In the genomic region with DNA sequence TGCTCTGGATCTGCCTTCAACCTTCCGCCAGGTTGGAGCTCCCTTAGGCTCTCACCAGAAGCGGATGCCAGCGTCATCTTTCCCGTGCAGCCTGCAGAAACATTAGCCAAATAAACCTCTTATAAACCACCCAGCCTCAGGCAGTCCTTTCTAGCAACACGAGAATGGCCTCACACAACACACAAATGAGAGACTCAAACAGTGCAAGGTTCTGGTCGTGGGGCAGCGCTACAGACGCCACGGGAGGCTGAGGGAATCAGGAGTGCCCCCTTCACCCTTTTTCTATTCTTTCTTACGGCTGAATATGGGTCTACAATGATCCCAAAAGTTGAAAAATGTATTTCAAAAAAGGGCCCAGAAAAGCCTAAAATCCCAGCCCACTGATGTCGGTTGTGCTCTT, we compare ENCODE assay signal across 21 cellular contexts.
DNase-seq lines count a peak whose midpoint lies in the region; ATAC-seq, FAIRE-seq and TF ChIP-seq lines count a peak whose summit lies in the region.
"Had no signal": no experiment of that assay in that cellular context is flagged by ENCODE, and none has a peak within 500 bp of the region (broad histone marks: within the 10 kb centered on the region; RNA-seq: fewer than 3 reads in every experiment).

No MANE protein-coding gene starts in this region.

- TF ChIP-seq POLR2A in GM12892 (IDR thresholded peaks at IDR 0.05; ENCODE audit: low read depth, low read length): no peak

- TF ChIP-seq CTCF in WTC11 (IDR thresholded peaks at IDR 0.05) (no peak), endodermal cell (conservative IDR thresholded peaks at IDR 0.05) (no peak)

- no peaks in the 10 kb centered on the region for H3K27me3 ChIP-seq in endodermal cell (ENCODE audit: control insufficient read depth, insufficient read depth, low read length, poor library complexity, severe bottlenecking)

- no peak overlapping the region for H3K9ac ChIP-seq in endodermal cell (ENCODE audit: extremely low read depth, low read length, poor library complexity, severe bottlenecking)

- H3K4me3 ChIP-seq in endodermal cell (ENCODE audit: low read length): no peak overlapping the region
- H3K4me3 ChIP-seq: HAP-1 had no signal

- CTCF ChIA-PET in activated CD8-positive, alpha-beta memory T cell treated with anti-CD3 and anti-CD28 coated beads, Interleukin-2, amount 10 ng/mL, durations not matched to agents 7 days and 5 days (lab: Charles Lee): no interaction called here
- CTCF ChIA-PET in WTC11 (lab: Charles Lee): no interaction called here

- H3K27ac Mint-ChIP-seq in activated CD8-positive, alpha-beta memory T cell treated with anti-CD3 and anti-CD28 coated beads, Interleukin-2, amount 10 ng/mL, durations not matched to agents 7 days and 5 days: no peak overlapping the region
- H3K27ac Mint-ChIP-seq in WTC11 (no peak overlapping the region), endodermal cell (no peak overlapping the region)
- H3K27ac Mint-ChIP-seq: CD4-positive, alpha-beta memory T cell; HFFc6 had no signal

- H3K9me3 ChIP-seq in endodermal cell (ENCODE audit: control insufficient read depth, low read length): peaks cover 13% of the 10 kb centered on the region

- no peaks in the 10 kb centered on the region for H3K36me3 ChIP-seq in endodermal cell (ENCODE audit: control insufficient read depth, insufficient read depth, low read length)
- H3K36me3 ChIP-seq: HAP-1 had no signal

- peaks cover 15% of the 10 kb centered on the region for H3K27me3 Mint-ChIP-seq in activated CD8-positive, alpha-beta memory T cell treated with anti-CD3 and anti-CD28 coated beads, Interleukin-2, amount 10 ng/mL, durations not matched to agents 7 days and 5 days
- H3K27me3 Mint-ChIP-seq in WTC11 (ENCODE audit: low read depth) (peaks cover 19% of the 10 kb centered on the region), endodermal cell (ENCODE audit: insufficient read depth) (peaks cover 15% of the 10 kb centered on the region)
- H3K27me3 Mint-ChIP-seq: CD4-positive, alpha-beta memory T cell had no signal

- POLR2A ChIA-PET in WTC11 (lab: Charles Lee): no interaction called here

- FAIRE-seq in GM12892 (lab: Jason Lieb, UNC): no peak
- FAIRE-seq: GM12891, H54 had no signal

- H3K4me3 Mint-ChIP-seq in activated CD8-positive, alpha-beta memory T cell treated with anti-CD3 and anti-CD28 coated beads, Interleukin-2, amount 10 ng/mL, durations not matched to agents 7 days and 5 days: no peak overlapping the region
- no peak overlapping the region for H3K4me3 Mint-ChIP-seq in WTC11
- H3K4me3 Mint-ChIP-seq in endodermal cell: no peak overlapping the region
- H3K4me3 Mint-ChIP-seq: CD4-positive, alpha-beta memory T cell; HFFc6 had no signal

- intact Hi-C loops in posterior vena cava (cut with DNase I): no loop called here

- H3K36me3 Mint-ChIP-seq in activated CD8-positive, alpha-beta memory T cell treated with anti-CD3 and anti-CD28 coated beads, Interleukin-2, amount 10 ng/mL, durations not matched to agents 7 days and 5 days: peaks cover 4% of the 10 kb centered on the region
- peaks cover 9% of the 10 kb centered on the region; the same call in 1 of the 2 replicates for H3K36me3 Mint-ChIP-seq in WTC11
- no peaks in the 10 kb centered on the region for H3K36me3 Mint-ChIP-seq in endodermal cell (ENCODE audit: low read depth)

- no peaks in the 10 kb centered on the region for H3K4me1 ChIP-seq in endodermal cell (ENCODE audit: control insufficient read depth, insufficient read depth, low read length)
- H3K4me1 ChIP-seq: HAP-1 had no signal

- 93 to 94% methylated on average over 11 of the region's 11 CpGs for WGBS in endodermal cell (ENCODE audit: insufficient coverage in 1 of 2, insufficient read length in 1 of 2), 2 experiments

- H3K4me1 Mint-ChIP-seq in activated CD8-positive, alpha-beta memory T cell treated with anti-CD3 and anti-CD28 coated beads, Interleukin-2, amount 10 ng/mL, durations not matched to agents 7 days and 5 days: peaks cover 8% of the 10 kb centered on the region
- H3K4me1 Mint-ChIP-seq in WTC11: no peaks in the 10 kb centered on the region
- no peaks in the 10 kb centered on the region for H3K4me1 Mint-ChIP-seq in endodermal cell

- no peak for ATAC-seq in activated CD8-positive, alpha-beta memory T cell treated with anti-CD3 and anti-CD28 coated beads, Interleukin-2, amount 10 ng/mL, durations not matched to agents 7 days and 5 days
- ATAC-seq in WTC11: no peak
- no peak for ATAC-seq in HG03520 (IDR thresholded peaks at IDR 0.05; ENCODE audit: unreplicated experiment)

- DNase-seq in activated CD8-positive, alpha-beta memory T cell treated with anti-CD3 and anti-CD28 coated beads, Interleukin-2, amount 50 U/mL, for 4 hours: peak; percentile 4
- DNase-seq in activated CD8-positive, alpha-beta memory T cell treated with anti-CD3 and anti-CD28 coated beads, Interleukin-2, amount 10 ng/mL, durations not matched to agents 7 days and 5 days: no peak
- DNase-seq in WTC11 (ENCODE audit: low spot score) (peak; percentile 2), endodermal cell (peak; percentile 15), posterior vena cava (ENCODE audit: low spot score) (peak; percentile 11), GDM1 (lab: John Stamatoyannopoulos, UW) (no peak), GM12892 (ENCODE audit: insufficient read length) (no peak)
- DNase-seq: C1 segment of cervical spinal cord; Calu3; CD4-positive, alpha-beta memory T cell; COR-L47; DMS153; DND-41; EL; GF-D8; GOT3; HFFc6 had no signal

- peaks cover 5% of the 10 kb centered on the region for H3K9me3 Mint-ChIP-seq in activated CD8-positive, alpha-beta memory T cell treated with anti-CD3 and anti-CD28 coated beads, Interleukin-2, amount 10 ng/mL, durations not matched to agents 7 days and 5 days (ENCODE audit: low read depth)
- H3K9me3 Mint-ChIP-seq in WTC11 (peaks cover 25% of the 10 kb centered on the region), endodermal cell (peaks cover 21% of the 10 kb centered on the region)

- H3K27ac ChIP-seq in endodermal cell (ENCODE audit: low read depth, low read length): no peak overlapping the region

TF ChIP-seq in WTC11, 78 proteins besides CTCF, POLR2A, EP300 and RAD21 (continues in another document):
- TF ChIP-seq, protein P1, sequence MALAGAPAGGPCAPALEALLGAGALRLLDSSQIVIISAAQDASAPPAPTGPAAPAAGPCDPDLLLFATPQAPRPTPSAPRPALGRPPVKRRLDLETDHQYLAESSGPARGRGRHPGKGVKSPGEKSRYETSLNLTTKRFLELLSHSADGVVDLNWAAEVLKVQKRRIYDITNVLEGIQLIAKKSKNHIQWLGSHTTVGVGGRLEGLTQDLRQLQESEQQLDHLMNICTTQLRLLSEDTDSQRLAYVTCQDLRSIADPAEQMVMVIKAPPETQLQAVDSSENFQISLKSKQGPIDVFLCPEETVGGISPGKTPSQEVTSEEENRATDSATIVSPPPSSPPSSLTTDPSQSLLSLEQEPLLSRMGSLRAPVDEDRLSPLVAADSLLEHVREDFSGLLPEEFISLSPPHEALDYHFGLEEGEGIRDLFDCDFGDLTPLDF (CRISPR knock-in tag; IDR thresholded peaks at IDR 0.05): no peak
- no peak for TF ChIP-seq CDX4 (CRISPR knock-in tag; IDR thresholded peaks at IDR 0.05; ENCODE audit: borderline replicate concordance)
- TF ChIP-seq ZNF138 (CRISPR knock-in tag; conservative IDR thresholded peaks at IDR 0.05): no peak
- TF ChIP-seq HMGXB4 (CRISPR knock-in tag; IDR thresholded peaks at IDR 0.05): no peak
- TF ChIP-seq JAZF1 (CRISPR knock-in tag; IDR thresholded peaks at IDR 0.05): no peak
- TF ChIP-seq, protein P2, sequence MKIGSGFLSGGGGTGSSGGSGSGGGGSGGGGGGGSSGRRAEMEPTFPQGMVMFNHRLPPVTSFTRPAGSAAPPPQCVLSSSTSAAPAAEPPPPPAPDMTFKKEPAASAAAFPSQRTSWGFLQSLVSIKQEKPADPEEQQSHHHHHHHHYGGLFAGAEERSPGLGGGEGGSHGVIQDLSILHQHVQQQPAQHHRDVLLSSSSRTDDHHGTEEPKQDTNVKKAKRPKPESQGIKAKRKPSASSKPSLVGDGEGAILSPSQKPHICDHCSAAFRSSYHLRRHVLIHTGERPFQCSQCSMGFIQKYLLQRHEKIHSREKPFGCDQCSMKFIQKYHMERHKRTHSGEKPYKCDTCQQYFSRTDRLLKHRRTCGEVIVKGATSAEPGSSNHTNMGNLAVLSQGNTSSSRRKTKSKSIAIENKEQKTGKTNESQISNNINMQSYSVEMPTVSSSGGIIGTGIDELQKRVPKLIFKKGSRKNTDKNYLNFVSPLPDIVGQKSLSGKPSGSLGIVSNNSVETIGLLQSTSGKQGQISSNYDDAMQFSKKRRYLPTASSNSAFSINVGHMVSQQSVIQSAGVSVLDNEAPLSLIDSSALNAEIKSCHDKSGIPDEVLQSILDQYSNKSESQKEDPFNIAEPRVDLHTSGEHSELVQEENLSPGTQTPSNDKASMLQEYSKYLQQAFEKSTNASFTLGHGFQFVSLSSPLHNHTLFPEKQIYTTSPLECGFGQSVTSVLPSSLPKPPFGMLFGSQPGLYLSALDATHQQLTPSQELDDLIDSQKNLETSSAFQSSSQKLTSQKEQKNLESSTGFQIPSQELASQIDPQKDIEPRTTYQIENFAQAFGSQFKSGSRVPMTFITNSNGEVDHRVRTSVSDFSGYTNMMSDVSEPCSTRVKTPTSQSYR (CRISPR knock-in tag; IDR thresholded peaks at IDR 0.05): no peak
- TF ChIP-seq, protein P3, sequence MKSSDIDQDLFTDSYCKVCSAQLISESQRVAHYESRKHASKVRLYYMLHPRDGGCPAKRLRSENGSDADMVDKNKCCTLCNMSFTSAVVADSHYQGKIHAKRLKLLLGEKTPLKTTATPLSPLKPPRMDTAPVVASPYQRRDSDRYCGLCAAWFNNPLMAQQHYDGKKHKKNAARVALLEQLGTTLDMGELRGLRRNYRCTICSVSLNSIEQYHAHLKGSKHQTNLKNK (CRISPR knock-in tag; IDR thresholded peaks at IDR 0.05): no peak
- no peak for TF ChIP-seq ZNF423 (CRISPR knock-in tag; IDR thresholded peaks at IDR 0.05)

Comparison
In these comparisons a context has a peak if more than half of its experiments do, and no peak if none do; other contexts are left out.
1. DNase-seq: peak in activated CD8-positive, alpha-beta memory T cell treated with anti-CD3 and anti-CD28 coated beads, Interleukin-2, amount 50 U/mL, for 4 hours (single experiment), WTC11 (single experiment), endodermal cell (single experiment) and posterior vena cava (single experiment); none in activated CD8-positive, alpha-beta memory T cell treated with anti-CD3 and anti-CD28 coated beads, Interleukin-2, amount 10 ng/mL, durations not matched to agents 7 days and 5 days (single experiment), GDM1 (single experiment) and GM12892 (single experiment).